ENCODE assay signal across 9 cellular contexts in genomic region chr6:11229267-11230043, GRCh38. TPM values are rescaled to one million over a fixed set of nuclear protein-coding genes. Genes with fewer than 3 reads are reported as not detected.
DNase-seq lines count a peak whose midpoint lies in the region; ATAC-seq and TF ChIP-seq lines count a peak whose summit lies in the region.
"Had no signal": no experiment of that assay in that cellular context is flagged by ENCODE, and none has a peak within 500 bp of the region (broad histone marks: within the 10 kb centered on the region; RNA-seq: fewer than 3 reads in every experiment).

No MANE protein-coding gene starts in this region.

- H3K4me1 Mint-ChIP-seq in nephron: peaks cover 67% of the 10 kb centered on the region

- H3K4me2 ChIP-seq in OCI-LY3 (ENCODE audit: low read length): peak overlapping the region; percentile 88; the same call in 1 of the 2 replicates

- no peaks in the 10 kb centered on the region for H3K9me3 Mint-ChIP-seq in nephron

- peaks cover 4% of the 10 kb centered on the region for H3K27me3 Mint-ChIP-seq in nephron (ENCODE audit: low read depth)

- H2AFZ ChIP-seq in OCI-LY3 (ENCODE audit: low read depth, low read length): no peak overlapping the region

- H3K4me3 ChIP-seq in AG04449 (ENCODE audit: low read depth, low read length): peak overlapping the region; percentile 32
- 0 out of 2 replicates have a peak overlapping the region, but pooled peaks have one; percentile 91 for H3K4me3 ChIP-seq in OCI-LY3 (ENCODE audit: low read length)
- peak overlapping the region; percentile 82 for H3K4me3 ChIP-seq in epithelial cell of proximal tubule (ENCODE audit: low read depth, low read length)

- H3K36me3 ChIP-seq in OCI-LY3 (replicated peaks; ENCODE audit: low read depth, low read length): peaks cover 27% of the 10 kb centered on the region

- CTCF ChIA-PET in AG04449 (lab: Yijun Ruan, JAX): interaction anchor here (1.1 to 5.7 kb wide), 5 partner anchors 9 to 266 kb away, joined by 4 to 55 read pairs (median 10); no protein-coding TSS in a partner anchor

- H3K27ac ChIP-seq in OCI-LY3 (ENCODE audit: low read length): no peak overlapping the region

- H3K36me3 Mint-ChIP-seq in nephron (ENCODE audit: low read depth): peaks cover 3% of the 10 kb centered on the region

- DNase-seq in AG04449 (ENCODE audit: low read depth, low spot score) (no peak), epithelial cell of proximal tubule (ENCODE audit: low read depth) (no peak), KG1 (lab: John Stamatoyannopoulos, UW) (no peak), C1 segment of cervical spinal cord (lab: John Stamatoyannopoulos, UW) (no peak), NCI-H446 (lab: John Stamatoyannopoulos, UW) (no peak)
- DNase-seq: NCI-H1694 had no signal

- peaks cover 35% of the 10 kb centered on the region for H3K4me1 ChIP-seq in OCI-LY3 (ENCODE audit: low read length)

- no peak for ATAC-seq in GM19324 (IDR thresholded peaks at IDR 0.05; ENCODE audit: low FRiP score, unreplicated experiment)

- no peaks in the 10 kb centered on the region for H3K27me3 ChIP-seq in OCI-LY3 (ENCODE audit: low read depth, low read length)

- POLR2A ChIA-PET in AG04449 (lab: Yijun Ruan, JAX): no interaction called here

- peak overlapping the region; percentile 79 to 95 (median 80) for H3K27ac Mint-ChIP-seq in nephron

- peak overlapping the region; percentile 83 to 86 (median 84) for H3K4me3 Mint-ChIP-seq in nephron

- no peak overlapping the region for H3K9ac ChIP-seq in OCI-LY3 (ENCODE audit: low read length)

- H3K9me3 ChIP-seq in OCI-LY3 (ENCODE audit: insufficient read depth, low read length): no peaks in the 10 kb centered on the region

- no peak for TF ChIP-seq CTCF in AG04449 (IDR thresholded peaks at IDR 0.05; ENCODE audit: insufficient read depth, low read length, missing control alignments)
- no peak for TF ChIP-seq CTCF in OCI-LY3 (IDR thresholded peaks at IDR 0.05; ENCODE audit: low read depth, low read length)
- no peak for TF ChIP-seq CTCF in epithelial cell of proximal tubule (conservative IDR thresholded peaks at IDR 0.05; ENCODE audit: low read depth, low read length)
- no peak for TF ChIP-seq CTCF in nephron (IDR thresholded peaks at IDR 0.05; ENCODE audit: unreplicated experiment in 3 of 3)

- H3K79me2 ChIP-seq in OCI-LY3 (ENCODE audit: low read length): peaks cover 77% of the 10 kb centered on the region

- peaks cover 60% of the 10 kb centered on the region for H4K20me1 ChIP-seq in OCI-LY3 (ENCODE audit: insufficient read depth, low read length)

RNA-seq across cellular contexts. Expression of gene NEDD9, which starts 3.0 kb away (rescaled TPM):
- 21.7 and 35.1 TPM in 2 replicates for total RNA-seq in epithelial cell of proximal tubule

Comparison
In these comparisons a context has a peak if more than half of its experiments do, and no peak if none do; other contexts are left out.
1. H3K4me3 ChIP-seq: peak in every context shown above with its lines; median percentile 91 in OCI-LY3; 82 in epithelial cell of proximal tubule; 32 in AG04449.